Comparison of ENCODE assay signal across 20 cellular contexts in the genomic region with DNA sequence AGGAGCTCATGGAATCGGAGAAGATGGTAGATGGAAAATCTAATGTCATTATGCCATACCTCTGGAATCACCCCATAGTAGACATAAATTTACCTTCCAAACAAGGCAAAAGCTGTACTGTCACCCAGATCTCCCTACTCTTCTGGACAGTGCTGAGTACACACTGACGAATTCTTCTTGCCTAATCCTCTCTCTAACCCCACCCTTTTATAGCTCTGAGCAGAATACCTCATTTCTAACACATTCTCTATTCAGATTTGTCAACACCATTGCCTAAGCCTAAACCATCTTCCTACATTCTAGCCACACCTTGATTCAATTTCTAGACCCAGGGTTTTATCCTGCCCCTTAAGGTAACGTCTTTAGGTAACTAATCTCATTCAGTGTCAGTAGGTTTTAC.
DNase-seq lines count a peak whose midpoint lies in the region; ATAC-seq and TF ChIP-seq lines count a peak whose summit lies in the region.
"Had no signal": no experiment of that assay in that cellular context is flagged by ENCODE, and none has a peak within 500 bp of the region (broad histone marks: within the 10 kb centered on the region; RNA-seq: fewer than 3 reads in every experiment).

No MANE protein-coding gene starts in this region.

- TF ChIP-seq CTCF in MCF 10A (IDR thresholded peaks at IDR 0.05; ENCODE audit: unreplicated experiment) (no peak), breast epithelium (IDR thresholded peaks at IDR 0.05) (no peak), RWPE2 (IDR thresholded peaks at IDR 0.05; ENCODE audit: poor library complexity, severe bottlenecking) (no peak)

- DNase-seq in MCF 10A (ENCODE audit: unreplicated experiment), result peak; percentile 76
- DNase-seq in breast epithelium (ENCODE audit: low spot score in 2 of 2), result no peak
- DNase-seq in RWPE2 (ENCODE audit: low spot score), result no peak
- no peak for DNase-seq in naive thymus-derived CD4-positive, alpha-beta T cell
- DNase-seq in GDM1 (lab: John Stamatoyannopoulos, UW), result no peak
- no peak for DNase-seq in HEK293T (ENCODE audit: extremely low spot score)
- no peak for DNase-seq in nucleus accumbens (lab: John Stamatoyannopoulos, UW)
- DNase-seq: CD4-positive, alpha-beta memory T cell; DMS79 treated with DMSO at 0.1 percent for 48 hours; H9; NCI-H1417 treated with DMSO at 0.1 percent for 48 hours; NCI-H2029; NCI-H2171; NCI-H446; NCI-H69; NK-92 treated with Interleukin-12 subunit alpha and Interleukin-12 subunit beta, amount 100 ng/mL, for 24 hours had no signal

- POLR2A ChIA-PET in MCF 10A (lab: Yijun Ruan, JAX), result interaction anchor here (0.8 to 1.1 kb wide), 3 partner anchors 45 to 322 kb away, joined by 3 to 4 read pairs (median 3); no protein-coding TSS in a partner anchor
- POLR2A ChIA-PET in naive thymus-derived CD4-positive, alpha-beta T cell (lab: Charles Lee), result no interaction called here
- POLR2A ChIA-PET in HEK293T (lab: Yijun Ruan, JAX), result no interaction called here

- no peaks in the 10 kb centered on the region for H3K4me1 ChIP-seq in breast epithelium
- peaks cover 13% of the 10 kb centered on the region for H3K4me1 ChIP-seq in RWPE2 (ENCODE audit: insufficient read depth, poor library complexity, severe bottlenecking)
- H3K4me1 ChIP-seq in naive thymus-derived CD4-positive, alpha-beta T cell (ENCODE audit: control insufficient read depth in 2 of 2, insufficient read depth in 2 of 2, low read length in 2 of 2), result no peaks in the 10 kb centered on the region

- peak; percentile 99 for ATAC-seq in RWPE2 (ENCODE audit: low read depth)
- ATAC-seq in esophagus mucosa, result peak; percentile 99
- ATAC-seq in naive thymus-derived CD4-positive, alpha-beta T cell, result no peak
- ATAC-seq: GM12878 had no signal

- no peak overlapping the region for H3K27ac ChIP-seq in breast epithelium
- H3K27ac ChIP-seq in RWPE2 (ENCODE audit: poor library complexity, severe bottlenecking), result peak overlapping the region; percentile 27
- H3K27ac ChIP-seq in naive thymus-derived CD4-positive, alpha-beta T cell (ENCODE audit: low read depth, low read length), result no peak overlapping the region
- H3K27ac ChIP-seq: 22Rv1, SJSA1 had no signal

- intact Hi-C loops in MCF 10A (cut with micrococcal nuclease) (no loop called here), breast epithelium (cut with DNase I; ENCODE audit: low total_unique reads) (no loop called here)
- intact Hi-C loops in naive thymus-derived CD4-positive, alpha-beta T cell (cut with micrococcal nuclease), result no loop called here

- no peaks in the 10 kb centered on the region for H3K27me3 Mint-ChIP-seq in MCF 10A (ENCODE audit: insufficient read depth, unreplicated experiment)
- H3K27me3 Mint-ChIP-seq in naive thymus-derived CD4-positive, alpha-beta T cell, result peaks cover 0 to 31% (median 3%) of the 10 kb centered on the region in 5 donors

- TF ChIP-seq POLR2A in breast epithelium (IDR thresholded peaks at IDR 0.05), result no peak

- H3K27ac Mint-ChIP-seq in MCF 10A (ENCODE audit: low read depth, unreplicated experiment), result peak overlapping the region; percentile 95
- no peak overlapping the region for H3K27ac Mint-ChIP-seq in naive thymus-derived CD4-positive, alpha-beta T cell
- H3K27ac Mint-ChIP-seq: CD4-positive, alpha-beta memory T cell; H9 had no signal

- H3K9me3 ChIP-seq in breast epithelium (no peaks in the 10 kb centered on the region), RWPE2 (ENCODE audit: severe bottlenecking) (no peaks in the 10 kb centered on the region)
- no peaks in the 10 kb centered on the region for H3K9me3 ChIP-seq in naive thymus-derived CD4-positive, alpha-beta T cell (ENCODE audit: control insufficient read depth in 2 of 3, low read length in 3 of 3)
- H3K9me3 ChIP-seq: SJSA1 had no signal

- no peaks in the 10 kb centered on the region for H3K27me3 ChIP-seq in breast epithelium
- no peaks in the 10 kb centered on the region for H3K27me3 ChIP-seq in RWPE2 (ENCODE audit: insufficient read depth, poor library complexity, severe bottlenecking)
- H3K27me3 ChIP-seq in naive thymus-derived CD4-positive, alpha-beta T cell (ENCODE audit: control insufficient read depth in 2 of 2, insufficient read depth in 2 of 2, low read length in 2 of 2), result no peaks in the 10 kb centered on the region
- H3K27me3 ChIP-seq: SJSA1 had no signal

- H3K9me3 Mint-ChIP-seq in MCF 10A (ENCODE audit: unreplicated experiment), result no peaks in the 10 kb centered on the region
- no peaks in the 10 kb centered on the region for H3K9me3 Mint-ChIP-seq in naive thymus-derived CD4-positive, alpha-beta T cell
- H3K9me3 Mint-ChIP-seq: CD4-positive, alpha-beta memory T cell; H9 had no signal

- no peaks in the 10 kb centered on the region for H3K36me3 Mint-ChIP-seq in MCF 10A (ENCODE audit: insufficient read depth, unreplicated experiment)
- H3K36me3 Mint-ChIP-seq in naive thymus-derived CD4-positive, alpha-beta T cell, result no peaks in the 10 kb centered on the region
- H3K36me3 Mint-ChIP-seq: CD4-positive, alpha-beta memory T cell had no signal

- BruUV-seq in MCF 10A (replicated peaks; lab: Mats Ljungman, UMichigan), result no TSS peak

- H3K4me3 ChIP-seq in breast epithelium (no peak overlapping the region), RWPE2 (ENCODE audit: severe bottlenecking) (no peak overlapping the region)
- H3K4me3 ChIP-seq in naive thymus-derived CD4-positive, alpha-beta T cell (ENCODE audit: low read length), result no peak overlapping the region
- H3K4me3 ChIP-seq: GM12878, SJSA1 had no signal

- CTCF ChIA-PET in MCF 10A (lab: Yijun Ruan, JAX), result interaction anchor here (0.6 to 1.3 kb wide), 6 partner anchors 15 to 130 kb away, joined by 3 to 4 read pairs (median 3); no protein-coding TSS in a partner anchor
- CTCF ChIA-PET in naive thymus-derived CD4-positive, alpha-beta T cell (lab: Charles Lee), result no interaction called here
- CTCF ChIA-PET in HEK293T (lab: Yijun Ruan, JAX), result no interaction called here

- peak overlapping the region; percentile 3 for H3K4me3 Mint-ChIP-seq in MCF 10A (ENCODE audit: unreplicated experiment)
- H3K4me3 Mint-ChIP-seq in naive thymus-derived CD4-positive, alpha-beta T cell, result no peak overlapping the region
- H3K4me3 Mint-ChIP-seq: CD4-positive, alpha-beta memory T cell; H9 had no signal

- peaks cover 33% of the 10 kb centered on the region for H3K4me1 Mint-ChIP-seq in MCF 10A (ENCODE audit: insufficient read depth, unreplicated experiment)
- H3K4me1 Mint-ChIP-seq in naive thymus-derived CD4-positive, alpha-beta T cell, result no peaks in the 10 kb centered on the region
- H3K4me1 Mint-ChIP-seq: CD4-positive, alpha-beta memory T cell had no signal

- H3K36me3 ChIP-seq in breast epithelium (no peaks in the 10 kb centered on the region), RWPE2 (ENCODE audit: low read depth) (no peaks in the 10 kb centered on the region)
- H3K36me3 ChIP-seq in naive thymus-derived CD4-positive, alpha-beta T cell (ENCODE audit: control insufficient read depth in 2 of 3, insufficient read depth in 3 of 3, low read length in 3 of 3), result no peaks in the 10 kb centered on the region
- H3K36me3 ChIP-seq: SJSA1 had no signal

TF ChIP-seq in HEK293T, 16 proteins besides CTCF, POLR2A, EP300 and RAD21:
- TF ChIP-seq ELF4 (IDR thresholded peaks at IDR 0.05) (no peak), FOXK2 (IDR thresholded peaks at IDR 0.05) (no peak), L3MBTL2 (conservative IDR thresholded peaks at IDR 0.05) (no peak), NFRKB (IDR thresholded peaks at IDR 0.05) (no peak), FOXA1 (IDR thresholded peaks at IDR 0.05) (no peak), SP1 (IDR thresholded peaks at IDR 0.05) (no peak), FOXM1 (IDR thresholded peaks at IDR 0.05; ENCODE audit: borderline replicate concordance) (no peak), SUZ12 (IDR thresholded peaks at IDR 0.05) (no peak), HDGF (IDR thresholded peaks at IDR 0.05; ENCODE audit: borderline replicate concordance) (no peak), TARDBP (IDR thresholded peaks at IDR 0.05) (no peak), CTBP1 (IDR thresholded peaks at IDR 0.05; ENCODE audit: borderline replicate concordance) (no peak), ZNF384 (IDR thresholded peaks at IDR 0.05) (no peak), BHLHE40 (IDR thresholded peaks at IDR 0.05; ENCODE audit: borderline replicate concordance) (no peak), ARNT (IDR thresholded peaks at IDR 0.05) (no peak)
